ENCODE assay signal across 9 cellular contexts in genomic region chr1:199688133-199688676, GRCh38.
"Had no signal": no experiment of that assay in that cellular context is flagged by ENCODE, and none has a peak within 500 bp of the region (broad histone marks: within the 10 kb centered on the region; RNA-seq: fewer than 3 reads in every experiment).

No MANE protein-coding gene starts in this region.

- H3K27ac Mint-ChIP-seq: activated CD4-positive, alpha-beta memory T cell treated with anti-CD3 and anti-CD28 coated beads, Interleukin-2, amount 10 ng/mL, durations not matched to agents 7 days and 5 days; T-helper 2 cell treated with Interferon-gamma antibody and Interleukin-4, amounts not matched to agents 5 μg/mL and 100 μg/mL, for 36 hours had no signal

- DNase-seq: activated CD4-positive, alpha-beta memory T cell treated with anti-CD3 and anti-CD28 coated beads, Interleukin-2, amount 10 ng/mL, durations not matched to agents 7 days and 5 days; activated CD4-positive, CD25-positive, alpha-beta regulatory T cell treated with anti-CD3 and anti-CD28 coated beads, Interleukin-2, amount 50 U/mL, for 72 hours; esophagus squamous epithelium; foreskin keratinocyte; left ventricle myocardium inferior; stimulated activated CD4-positive, alpha-beta T cell treated with anti-CD3 and anti-CD28 coated beads, Interleukin-15, amount 100 ng/mL, for 24 hours; stimulated activated CD4-positive, alpha-beta T cell treated with anti-CD3 and anti-CD28 coated beads, Interleukin-4, amount 100 ng/mL, for 24 hours; stomach had no signal

- H3K4me1 Mint-ChIP-seq: activated CD4-positive, alpha-beta memory T cell treated with anti-CD3 and anti-CD28 coated beads, Interleukin-2, amount 10 ng/mL, durations not matched to agents 7 days and 5 days had no signal

- H3K4me3 Mint-ChIP-seq: activated CD4-positive, alpha-beta memory T cell treated with anti-CD3 and anti-CD28 coated beads, Interleukin-2, amount 10 ng/mL, durations not matched to agents 7 days and 5 days; T-helper 2 cell treated with Interferon-gamma antibody and Interleukin-4, amounts not matched to agents 5 μg/mL and 100 μg/mL, for 36 hours had no signal

- H3K9me3 Mint-ChIP-seq: activated CD4-positive, alpha-beta memory T cell treated with anti-CD3 and anti-CD28 coated beads, Interleukin-2, amount 10 ng/mL, durations not matched to agents 7 days and 5 days; T-helper 2 cell treated with Interferon-gamma antibody and Interleukin-4, amounts not matched to agents 5 μg/mL and 100 μg/mL, for 36 hours had no signal
